ENCODE assay signal across 1 cellular context in the genomic region with DNA sequence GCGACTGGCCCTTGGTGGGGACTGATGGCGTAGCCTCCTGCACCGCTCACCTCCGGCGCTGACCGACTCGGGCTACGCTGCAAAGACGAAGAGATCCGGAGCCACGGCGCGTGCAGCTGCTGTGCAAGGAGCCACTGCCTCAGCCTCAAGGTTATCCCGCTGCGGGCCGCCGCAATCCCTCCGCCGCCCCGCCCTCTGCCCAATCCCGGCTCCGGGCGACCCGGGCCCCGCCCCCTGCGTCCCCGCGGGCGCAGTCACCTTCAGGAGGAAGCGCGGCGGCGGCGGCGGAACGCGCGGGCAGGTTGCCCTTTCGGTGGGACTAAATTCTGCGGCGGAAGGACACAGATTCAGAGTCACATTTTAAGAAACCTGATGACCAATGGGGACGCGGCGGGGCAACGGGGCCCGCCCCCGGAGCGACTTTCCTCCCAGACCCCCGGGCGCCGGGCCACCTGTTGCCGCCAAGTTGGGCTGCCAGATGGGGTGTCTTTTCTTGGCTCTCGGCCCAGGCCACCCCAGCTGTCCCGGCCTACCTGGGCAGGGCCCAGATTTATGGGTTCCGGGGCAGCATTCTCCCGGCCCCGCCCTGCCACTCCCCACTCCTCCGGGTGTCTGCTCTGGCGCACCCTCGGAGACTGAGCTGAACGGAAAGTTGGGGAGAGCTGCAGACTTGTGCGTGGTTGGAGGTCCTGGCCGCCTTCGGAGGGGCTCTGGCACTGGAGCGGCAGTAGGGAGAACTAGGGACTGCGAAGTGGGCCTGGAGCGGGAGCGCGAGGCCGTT.
TF ChIP-seq lines count a peak whose summit lies in the region.

PKM (minus strand) TSS at position 125 of the 781 bp plus-strand sequence. CDS start 12,093 bp downstream, outside the sequence.

TF ChIP-seq in HEK293, 187 proteins besides CTCF, POLR2A, EP300 and RAD21 (continued from another document):
- TF ChIP-seq, protein P1, sequence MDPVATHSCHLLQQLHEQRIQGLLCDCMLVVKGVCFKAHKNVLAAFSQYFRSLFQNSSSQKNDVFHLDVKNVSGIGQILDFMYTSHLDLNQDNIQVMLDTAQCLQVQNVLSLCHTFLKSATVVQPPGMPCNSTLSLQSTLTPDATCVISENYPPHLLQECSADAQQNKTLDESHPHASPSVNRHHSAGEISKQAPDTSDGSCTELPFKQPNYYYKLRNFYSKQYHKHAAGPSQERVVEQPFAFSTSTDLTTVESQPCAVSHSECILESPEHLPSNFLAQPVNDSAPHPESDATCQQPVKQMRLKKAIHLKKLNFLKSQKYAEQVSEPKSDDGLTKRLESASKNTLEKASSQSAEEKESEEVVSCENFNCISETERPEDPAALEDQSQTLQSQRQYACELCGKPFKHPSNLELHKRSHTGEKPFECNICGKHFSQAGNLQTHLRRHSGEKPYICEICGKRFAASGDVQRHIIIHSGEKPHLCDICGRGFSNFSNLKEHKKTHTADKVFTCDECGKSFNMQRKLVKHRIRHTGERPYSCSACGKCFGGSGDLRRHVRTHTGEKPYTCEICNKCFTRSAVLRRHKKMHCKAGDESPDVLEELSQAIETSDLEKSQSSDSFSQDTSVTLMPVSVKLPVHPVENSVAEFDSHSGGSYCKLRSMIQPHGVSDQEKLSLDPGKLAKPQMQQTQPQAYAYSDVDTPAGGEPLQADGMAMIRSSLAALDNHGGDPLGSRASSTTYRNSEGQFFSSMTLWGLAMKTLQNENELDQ (tag by site-specific recombination; IDR thresholded peaks at IDR 0.05; ENCODE audit: low read depth) = no peak
- peak; percentile 86 for TF ChIP-seq BCL11B (tag by site-specific recombination; IDR thresholded peaks at IDR 0.05; ENCODE audit: low read depth)
- peak; percentile 98 for TF ChIP-seq SP3 (tag by site-specific recombination; IDR thresholded peaks at IDR 0.05)
- no peak for TF ChIP-seq ZNF140 (tag by site-specific recombination; IDR thresholded peaks at IDR 0.05)
- TF ChIP-seq ZNF837 (tag by site-specific recombination; IDR thresholded peaks at IDR 0.05) = no peak
- no peak for TF ChIP-seq ZNF473 (tag by site-specific recombination; IDR thresholded peaks at IDR 0.05)
- no peak for TF ChIP-seq ZNF354C (tag by site-specific recombination; IDR thresholded peaks at IDR 0.05; ENCODE audit: borderline replicate concordance, low read depth)
- TF ChIP-seq PRDM6 (tag by site-specific recombination; IDR thresholded peaks at IDR 0.05) = peak; percentile 66
- no peak; the same call in 1 of the 2 replicates for TF ChIP-seq ZNF16 (tag by site-specific recombination; IDR thresholded peaks at IDR 0.05; ENCODE audit: low read depth)
- TF ChIP-seq ZNF426 (tag by site-specific recombination; IDR thresholded peaks at IDR 0.05) = no peak
- peak; percentile 91 for TF ChIP-seq OSR2 (tag by site-specific recombination; IDR thresholded peaks at IDR 0.05)
